ENCODE assay signal across 14 cellular contexts in genomic region chr15:101118116-101118515, GRCh38.
DNase-seq lines count a peak whose midpoint lies in the region; ATAC-seq and TF ChIP-seq lines count a peak whose summit lies in the region.
"Had no signal": no experiment of that assay in that cellular context is flagged by ENCODE, and none has a peak within 500 bp of the region (broad histone marks: within the 10 kb centered on the region; RNA-seq: fewer than 3 reads in every experiment).

No MANE protein-coding gene starts in this region.

- no TSS peak for BruUV-seq in IMR-90 (replicated peaks; lab: Mats Ljungman, UMichigan)

- intact Hi-C loops in IMR-90 (cut with micrococcal nuclease) = no loop called here

- H3K27ac ChIP-seq in IMR-90 (ENCODE audit: insufficient read depth, low read length) (no peak overlapping the region), endodermal cell (ENCODE audit: low read depth, low read length) (no peak overlapping the region), neural progenitor cell (no peak overlapping the region)

- H3K9ac ChIP-seq in IMR-90 (ENCODE audit: low read depth, low read length) = no peak overlapping the region
- H3K9ac ChIP-seq in endodermal cell (ENCODE audit: extremely low read depth, low read length, poor library complexity, severe bottlenecking) = no peak overlapping the region
- no peak overlapping the region for H3K9ac ChIP-seq in neural progenitor cell

- no peak overlapping the region for H3K4me3 Mint-ChIP-seq in endodermal cell
- H3K4me3 Mint-ChIP-seq in neural progenitor cell = no peak overlapping the region
- no peak overlapping the region for H3K4me3 Mint-ChIP-seq in T-helper 17 cell
- H3K4me3 Mint-ChIP-seq: CD14-positive monocyte; CD4-positive, alpha-beta memory T cell had no signal

- POLR2A ChIA-PET in IMR-90 (lab: Charles Lee; ENCODE audit: unreplicated experiment) = no interaction called here

- no peak overlapping the region for H3K14ac ChIP-seq in IMR-90 (replicated peaks; ENCODE audit: low read depth, low read length)

- H3K9me3 Mint-ChIP-seq in endodermal cell = no peaks in the 10 kb centered on the region
- no peaks in the 10 kb centered on the region for H3K9me3 Mint-ChIP-seq in neural progenitor cell
- H3K9me3 Mint-ChIP-seq: CD4-positive, alpha-beta memory T cell had no signal

- H2AFZ ChIP-seq in IMR-90 (replicated peaks; ENCODE audit: low read length, poor library complexity) (no peak overlapping the region), neural progenitor cell (replicated peaks) (no peak overlapping the region)

- in situ Hi-C loops in IMR-90 (cut with MboI; ENCODE audit: low sequenced_read_pairs) = no loop called here

- H2AK5ac ChIP-seq in IMR-90 (ENCODE audit: low read depth, low read length) = 0 out of 2 replicates have a peak overlapping the region, but pooled peaks have one; percentile 15

- H3K9me3 ChIP-seq in IMR-90 (ENCODE audit: control insufficient read depth, insufficient read depth, low read length) (no peaks in the 10 kb centered on the region), endodermal cell (ENCODE audit: control insufficient read depth, low read length) (no peaks in the 10 kb centered on the region), neural progenitor cell (ENCODE audit: low read depth) (no peaks in the 10 kb centered on the region), T-helper 17 cell (ENCODE audit: control insufficient read depth, low read length, poor library complexity, severe bottlenecking) (no peaks in the 10 kb centered on the region)
- H3K9me3 ChIP-seq: HAP-1 had no signal

- no peaks in the 10 kb centered on the region for H3K79me2 ChIP-seq in neural progenitor cell (ENCODE audit: low read depth)

- H2BK5ac ChIP-seq in IMR-90 (ENCODE audit: low read depth, low read length, poor library complexity, severe bottlenecking) = no peak overlapping the region

- dilution Hi-C loops in IMR-90 (cut with HindIII; ENCODE audit: low sequenced_read_pairs, unreplicated experiment) = no loop called here

- H3K27ac Mint-ChIP-seq in endodermal cell = no peak overlapping the region
- H3K27ac Mint-ChIP-seq in neural progenitor cell = peak overlapping the region; percentile 46
- H3K27ac Mint-ChIP-seq in T-helper 17 cell = no peak overlapping the region
- H3K27ac Mint-ChIP-seq: CD14-positive monocyte; CD4-positive, alpha-beta memory T cell had no signal

- CTCF ChIA-PET in IMR-90 (lab: Yijun Ruan, JAX) = no interaction called here

- H4K91ac ChIP-seq in IMR-90 (ENCODE audit: insufficient read depth, low read depth, low read length) = no peak overlapping the region; the same call in 1 of the 2 replicates

- no peak overlapping the region for H4K5ac ChIP-seq in IMR-90 (ENCODE audit: low read depth, low read length)

- H3K4me1 ChIP-seq in IMR-90 (ENCODE audit: control insufficient read depth, insufficient read depth, low read length) = peaks cover 24% of the 10 kb centered on the region
- H3K4me1 ChIP-seq in endodermal cell (ENCODE audit: control insufficient read depth, insufficient read depth, low read length) = no peaks in the 10 kb centered on the region
- H3K4me1 ChIP-seq in neural progenitor cell = peaks cover 19% of the 10 kb centered on the region
- H3K4me1 ChIP-seq: HAP-1 had no signal

- H3K4me3 ChIP-seq in IMR-90 (ENCODE audit: insufficient read depth, low read depth, low read length) (no peak overlapping the region), endodermal cell (ENCODE audit: low read length) (no peak overlapping the region), neural progenitor cell (no peak overlapping the region)
- H3K4me3 ChIP-seq: HAP-1 had no signal

- H3F3A ChIP-seq in neural progenitor cell (ENCODE audit: low read depth) = no peaks in the 10 kb centered on the region

- no peak overlapping the region for H2BK15ac ChIP-seq in IMR-90 (ENCODE audit: low read depth, low read length)

- no peak overlapping the region for H3K18ac ChIP-seq in IMR-90 (ENCODE audit: low read depth, low read length)

- peaks cover 3% of the 10 kb centered on the region for H3K27me3 Mint-ChIP-seq in endodermal cell (ENCODE audit: insufficient read depth)
- H3K27me3 Mint-ChIP-seq in neural progenitor cell (ENCODE audit: insufficient read depth, low read depth) = peaks cover 12% of the 10 kb centered on the region
- peaks cover 5% of the 10 kb centered on the region for H3K27me3 Mint-ChIP-seq in T-helper 17 cell
- H3K27me3 Mint-ChIP-seq: CD4-positive, alpha-beta memory T cell had no signal

- WGBS in IMR-90 (ENCODE audit: extremely low coverage in 2 of 2, insufficient read length in 1 of 2), 2 experiments = 97% methylated on average over 7 of the region's 9 CpGs; no CpG with 5 or more reads in 1 of the 2 experiments
- 89 to 96% methylated on average over 8 to 9 of the region's 9 CpGs for WGBS in endodermal cell (ENCODE audit: insufficient coverage in 1 of 2, insufficient read length in 1 of 2), 2 experiments

- no peak overlapping the region for H2AK9ac ChIP-seq in IMR-90 (replicated peaks; ENCODE audit: low read depth, low read length, poor library complexity)

- H2BK120ac ChIP-seq in IMR-90 (ENCODE audit: low read depth, low read length) = no peak overlapping the region

- no peak overlapping the region; the same call in 1 of the 2 replicates for H3K4ac ChIP-seq in IMR-90 (ENCODE audit: low read depth, low read length)

- H3K36me3 Mint-ChIP-seq in endodermal cell (ENCODE audit: low read depth) = no peaks in the 10 kb centered on the region
- no peaks in the 10 kb centered on the region for H3K36me3 Mint-ChIP-seq in neural progenitor cell
- peaks cover 2% of the 10 kb centered on the region for H3K36me3 Mint-ChIP-seq in T-helper 17 cell (ENCODE audit: low read depth)
- H3K36me3 Mint-ChIP-seq: CD4-positive, alpha-beta memory T cell had no signal

- no peak overlapping the region for H2BK20ac ChIP-seq in IMR-90 (ENCODE audit: low read depth, low read length)

- no peak for DNase-seq in IMR-90
- DNase-seq in endodermal cell = peak; percentile 25
- no peak for DNase-seq in neural progenitor cell (ENCODE audit: low spot score)
- no peak for DNase-seq in T-helper 17 cell
- DNase-seq in retina = no peak
- DNase-seq: ACHN; Calu3; CD4-positive, alpha-beta memory T cell; DMS79 treated with DMSO at 0.1 percent for 48 hours; GF-D8 had no signal

- TF ChIP-seq RAD21 in IMR-90 (IDR thresholded peaks at IDR 0.05; ENCODE audit: low read length) = no peak

- H3K9me1 ChIP-seq in IMR-90 (ENCODE audit: insufficient read depth, low read length) = peaks cover 7% of the 10 kb centered on the region

- TF ChIP-seq CTCF in IMR-90 (conservative IDR thresholded peaks at IDR 0.05; ENCODE audit: low read depth, low read length) (no peak), endodermal cell (conservative IDR thresholded peaks at IDR 0.05) (no peak), neural progenitor cell (IDR thresholded peaks at IDR 0.05) (no peak)

- no peak for ATAC-seq in IMR-90 (ENCODE audit: low read depth)
- ATAC-seq in T-helper 17 cell = no peak
- no peak for ATAC-seq in GM19452 (IDR thresholded peaks at IDR 0.05; ENCODE audit: unreplicated experiment)
- ATAC-seq: HepG2 had no signal

- H3K36me3 ChIP-seq in IMR-90 (ENCODE audit: control insufficient read depth, insufficient read depth, low read length) (no peaks in the 10 kb centered on the region), endodermal cell (ENCODE audit: control insufficient read depth, insufficient read depth, low read length) (no peaks in the 10 kb centered on the region), neural progenitor cell (no peaks in the 10 kb centered on the region)
- H3K36me3 ChIP-seq: HAP-1 had no signal

- peaks cover 4 to 14% of the 10 kb centered on the region in 2 experiments; a peak in 3 of 4 replicates for H3K79me1 ChIP-seq in IMR-90 (ENCODE audit: low read depth in 1 of 2, low read length in 2 of 2)

- no peak overlapping the region for H3K23ac ChIP-seq in IMR-90 (ENCODE audit: low read depth, low read length)

- no peak overlapping the region for H4K8ac ChIP-seq in IMR-90 (ENCODE audit: low read depth in 2 of 2, low read length in 2 of 2)

- H4K20me1 ChIP-seq in IMR-90 (ENCODE audit: insufficient read depth, low read length) (no peaks in the 10 kb centered on the region), neural progenitor cell (ENCODE audit: low read depth) (no peaks in the 10 kb centered on the region)

- H3K4me2 ChIP-seq in IMR-90 (ENCODE audit: low read depth, low read length) = no peak overlapping the region
- H3K4me2 ChIP-seq in neural progenitor cell = no peak overlapping the region

- H3K4me1 Mint-ChIP-seq in endodermal cell (peaks cover 5% of the 10 kb centered on the region), neural progenitor cell (peaks cover 60% of the 10 kb centered on the region), T-helper 17 cell (peaks cover 5% of the 10 kb centered on the region)

- H3K27me3 ChIP-seq in IMR-90 (ENCODE audit: control insufficient read depth, insufficient read depth, low read length) (no peaks in the 10 kb centered on the region), endodermal cell (ENCODE audit: control insufficient read depth, insufficient read depth, low read length, poor library complexity, severe bottlenecking) (no peaks in the 10 kb centered on the region), neural progenitor cell (no peaks in the 10 kb centered on the region)

- no peak overlapping the region for H3K56ac ChIP-seq in IMR-90 (ENCODE audit: extremely low read depth, insufficient read depth, low read length)

- TF ChIP-seq POLR2A in IMR-90 (IDR thresholded peaks at IDR 0.05; ENCODE audit: low read depth, low read length) = no peak

TF ChIP-seq in IMR-90, 13 proteins besides CTCF, POLR2A, EP300 and RAD21:
- TF ChIP-seq BHLHE40 (IDR thresholded peaks at IDR 0.05; ENCODE audit: low read depth, low read length) (no peak), MAFK (IDR thresholded peaks at IDR 0.05; ENCODE audit: low read depth, low read length) (no peak), CHD1 (IDR thresholded peaks at IDR 0.05; ENCODE audit: low read depth, low read length) (no peak), MXI1 (IDR thresholded peaks at IDR 0.05; ENCODE audit: borderline replicate concordance, low read depth, low read length) (no peak), ELK1 (IDR thresholded peaks at IDR 0.05; ENCODE audit: borderline replicate concordance, low read depth, low read length) (no peak), MAZ (IDR thresholded peaks at IDR 0.05; ENCODE audit: borderline replicate concordance, low read depth, low read length) (no peak)
